Comparison of ENCODE assay signal across 9 cellular contexts in genomic region chr3:98556164-98557130, GRCh38.
DNase-seq lines count a peak whose midpoint lies in the region; ATAC-seq lines count a peak whose summit lies in the region.
"Had no signal": no experiment of that assay in that cellular context is flagged by ENCODE, and none has a peak within 500 bp of the region (broad histone marks: within the 10 kb centered on the region; RNA-seq: fewer than 3 reads in every experiment).

No MANE protein-coding gene starts in this region.

- ATAC-seq in HG03469 (IDR thresholded peaks at IDR 0.05; ENCODE audit: unreplicated experiment), result peak; percentile 74
- ATAC-seq: A549 had no signal

- peak; percentile 17 to 20 for DNase-seq in activated CD8-positive, alpha-beta memory T cell treated with anti-CD3 and anti-CD28 coated beads for 1 hour (ENCODE audit: extremely low read depth in 1 of 2, low read depth in 1 of 2)
- no peak for DNase-seq in activated CD8-positive, alpha-beta memory T cell treated with anti-CD3 and anti-CD28 coated beads for 24 hours
- DNase-seq in activated T-cell treated with anti-CD3 and anti-CD28 coated beads for 4 hours (peak; percentile 50), NCI-H748 treated with DMSO at 0.1 percent for 48 hours (lab: John Stamatoyannopoulos, UW) (no peak), NCI-H187 (lab: John Stamatoyannopoulos, UW) (no peak), AG08395 (ENCODE audit: low spot score) (no peak)
- peak; percentile 69 to 75 for DNase-seq in stimulated activated CD4-positive, alpha-beta T cell treated with anti-CD3 and anti-CD28 coated beads, Interleukin-2, amount 100 ng/mL, for 24 hours

Comparison
In these comparisons a context has a peak if more than half of its experiments do, and no peak if none do; other contexts are left out.
1. DNase-seq: peak in activated CD8-positive, alpha-beta memory T cell treated with anti-CD3 and anti-CD28 coated beads for 1 hour (2 of 2), activated T-cell treated with anti-CD3 and anti-CD28 coated beads for 4 hours (single experiment) and stimulated activated CD4-positive, alpha-beta T cell treated with anti-CD3 and anti-CD28 coated beads, Interleukin-2, amount 100 ng/mL, for 24 hours (2 of 2); none in activated CD8-positive, alpha-beta memory T cell treated with anti-CD3 and anti-CD28 coated beads for 24 hours (single experiment), NCI-H748 treated with DMSO at 0.1 percent for 48 hours (single experiment), NCI-H187 (0 of 2) and AG08395 (single experiment).